In the genomic region with DNA sequence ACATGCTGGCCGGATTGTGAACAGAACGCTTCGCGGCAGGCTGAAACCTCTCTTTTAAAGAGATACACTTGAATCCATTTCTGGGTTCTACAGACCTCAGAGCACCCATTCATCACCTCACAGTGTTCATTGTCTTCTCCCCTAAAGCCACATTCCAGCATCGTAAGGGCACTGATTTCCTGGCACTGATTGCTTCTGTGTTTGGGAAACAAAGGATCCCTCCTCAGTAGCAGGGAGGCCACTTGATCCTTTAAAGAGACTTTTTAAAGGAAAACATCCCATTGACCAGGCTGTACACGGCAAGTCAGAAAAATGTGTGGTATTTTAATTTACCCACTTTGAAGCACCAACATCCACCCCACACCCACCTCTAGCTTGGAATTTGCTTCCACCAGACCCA, we compare ENCODE assay signal across 23 cellular contexts.
DNase-seq lines count a peak whose midpoint lies in the region; ATAC-seq and TF ChIP-seq lines count a peak whose summit lies in the region.
"Had no signal": no experiment of that assay in that cellular context is flagged by ENCODE, and none has a peak within 500 bp of the region (broad histone marks: within the 10 kb centered on the region; RNA-seq: fewer than 3 reads in every experiment).

No MANE protein-coding gene starts in this region.

- no peaks in the 10 kb centered on the region for H3K9me3 ChIP-seq in heart right ventricle
- H3K9me3 ChIP-seq in ectodermal cell (ENCODE audit: control insufficient read depth, low read length) = no peaks in the 10 kb centered on the region
- H3K9me3 ChIP-seq: Peyer's patch had no signal

- no peak overlapping the region for H3K27ac ChIP-seq in heart right ventricle
- peak overlapping the region; percentile 22 for H3K27ac ChIP-seq in ectodermal cell (ENCODE audit: insufficient read depth, low read depth, low read length, poor library complexity, severe bottlenecking)
- H3K27ac ChIP-seq: Peyer's patch had no signal

- no peaks in the 10 kb centered on the region for H3K27me3 Mint-ChIP-seq in neural crest cell (ENCODE audit: low read depth)

- H3K36me3 ChIP-seq in heart right ventricle (no peaks in the 10 kb centered on the region), ectodermal cell (ENCODE audit: control insufficient read depth, insufficient read depth, low read length) (no peaks in the 10 kb centered on the region)
- H3K36me3 ChIP-seq: Peyer's patch had no signal

- H3K4me3 ChIP-seq in heart right ventricle (no peak overlapping the region), ectodermal cell (ENCODE audit: insufficient read depth, low read depth, low read length) (no peak overlapping the region)
- H3K4me3 ChIP-seq: Peyer's patch had no signal

- H3K4me1 ChIP-seq in heart right ventricle = no peaks in the 10 kb centered on the region
- H3K4me1 ChIP-seq in ectodermal cell (ENCODE audit: control insufficient read depth, insufficient read depth, low read length) = peaks cover 30% of the 10 kb centered on the region
- H3K4me1 ChIP-seq: Peyer's patch had no signal

- H3K27me3 ChIP-seq in heart right ventricle = peaks cover 0 to 51% (median 6%) of the 10 kb centered on the region in 7 donors
- H3K27me3 ChIP-seq in ectodermal cell (ENCODE audit: control insufficient read depth, insufficient read depth, low read length, poor library complexity, severe bottlenecking) = no peaks in the 10 kb centered on the region
- H3K27me3 ChIP-seq: Peyer's patch had no signal

- peaks cover 28% of the 10 kb centered on the region for H3K4me1 Mint-ChIP-seq in neural crest cell
- H3K4me1 Mint-ChIP-seq: CD14-positive monocyte had no signal

- no peak overlapping the region for H3K4me3 Mint-ChIP-seq in neural crest cell
- H3K4me3 Mint-ChIP-seq: CD14-positive monocyte, HFFc6 had no signal

- DNase-seq in Right ventricle myocardium superior (peak; percentile 8), heart right ventricle (no peak), neural crest cell (ENCODE audit: low read depth, low spot score) (no peak), NOMO-1 (lab: John Stamatoyannopoulos, UW; ENCODE audit: unreplicated experiment in 2 of 2) (no peak)
- no peak for DNase-seq in stimulated activated naive CD4-positive, alpha-beta T cell (lab: John Stamatoyannopoulos, UW)
- DNase-seq: AML-193; EL; H7; HFFc6; KBM-7; MM.1S; NCI-H1048; NCI-H187; NCI-H2107; NCI-H2227 treated with DMSO at 0.1 percent for 48 hours; NCI-H510A; NCI-H774; NK-92 treated with Interleukin-12 subunit alpha and Interleukin-12 subunit beta, amount 100 ng/mL, for 24 hours; Peyer's patch had no signal

- peaks cover 2% of the 10 kb centered on the region for H3K9me3 Mint-ChIP-seq in neural crest cell

- WGBS in heart right ventricle, 2 donors = 61 to 74% methylated on average over 6 of the region's 6 CpGs
- 47 to 51% methylated on average over 5 to 6 of the region's 6 CpGs for WGBS in ectodermal cell, 2 experiments

- H3K36me3 Mint-ChIP-seq in neural crest cell (ENCODE audit: low read depth) = peaks cover 2% of the 10 kb centered on the region
- H3K36me3 Mint-ChIP-seq: CD14-positive monocyte had no signal

- ATAC-seq in Right ventricle myocardium superior (ENCODE audit: poor library complexity) (no peak), heart right ventricle (no peak), GM19328 (IDR thresholded peaks at IDR 0.05; ENCODE audit: unreplicated experiment) (no peak), HG03135 (IDR thresholded peaks at IDR 0.05; ENCODE audit: unreplicated experiment) (no peak)

- TF ChIP-seq CTCF in heart right ventricle (IDR thresholded peaks at IDR 0.05) (no peak), neural crest cell (conservative IDR thresholded peaks at IDR 0.05) (no peak)

- H3K27ac Mint-ChIP-seq in neural crest cell (ENCODE audit: unreplicated experiment) = peak overlapping the region; percentile 90
- H3K27ac Mint-ChIP-seq: HFFc6 had no signal

- intact Hi-C loops in Right ventricle myocardium superior (cut with DNase I) = no loop called here
- intact Hi-C loops in heart right ventricle (cut with DNase I) = no loop called here
